9 cellular contexts compared by ENCODE assay signal in the genomic region with DNA sequence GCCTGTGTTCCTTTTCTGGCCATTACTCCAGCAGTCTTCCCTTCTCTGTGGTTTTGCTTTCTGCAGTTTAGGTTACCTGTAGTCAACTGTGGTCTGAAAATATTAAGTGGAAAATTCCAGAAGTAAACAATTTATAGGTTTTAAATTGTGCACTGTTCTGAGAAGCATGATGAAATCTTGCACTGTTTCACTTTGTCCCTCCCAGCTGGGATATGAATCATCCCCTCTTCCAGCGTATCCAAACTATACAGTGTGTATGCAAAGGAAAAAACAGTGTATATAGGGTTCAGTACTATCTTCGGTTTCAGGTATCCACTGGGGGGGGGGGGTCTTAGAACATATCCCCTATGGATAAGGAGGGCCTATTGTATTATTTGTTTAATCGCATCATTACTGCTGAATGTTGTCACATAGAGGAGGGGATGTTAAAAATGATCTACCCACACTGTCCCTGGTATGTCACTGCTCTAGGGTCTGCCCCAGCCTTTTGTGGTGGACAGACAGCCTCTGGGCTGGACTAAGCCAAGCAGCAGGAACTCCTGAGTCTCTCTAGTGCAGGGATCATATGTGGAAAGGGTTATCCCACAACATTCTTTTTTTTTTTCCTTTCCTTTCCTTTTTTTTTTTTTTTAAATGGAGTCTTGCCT.
DNase-seq lines count a peak whose midpoint lies in the region; ATAC-seq lines count a peak whose summit lies in the region.
"Had no signal": no experiment of that assay in that cellular context is flagged by ENCODE, and none has a peak within 500 bp of the region (broad histone marks: within the 10 kb centered on the region; RNA-seq: fewer than 3 reads in every experiment).

No MANE protein-coding gene starts in this region.

- peak; percentile 29 for ATAC-seq in stimulated activated naive CD8-positive, alpha-beta T cell treated with anti-CD3 and anti-CD28 coated beads, Interleukin-15, Interleukin-2, amounts not matched to agents 100 U/mL and 50 U/mL, for 24 hours
- no peak for ATAC-seq in GM18868 (IDR thresholded peaks at IDR 0.05; ENCODE audit: unreplicated experiment)

- DNase-seq in activated CD4-positive, alpha-beta T cell treated with anti-CD3 and anti-CD28 coated beads, Interleukin-2, amount 10 ng/mL, durations not matched to agents 7 days and 5 days, result no peak
- no peak for DNase-seq in activated CD4-positive, alpha-beta T cell treated with anti-CD3 and anti-CD28 coated beads for 4 hours
- DNase-seq in RKO (ENCODE audit: low spot score), result peak; percentile 66
- DNase-seq in dermis blood vessel endothelial cell, result peak; percentile 27
- no peak for DNase-seq in stimulated activated naive CD8-positive, alpha-beta T cell treated with anti-CD3 and anti-CD28 coated beads, Interleukin-15, Interleukin-2, amounts not matched to agents 100 U/mL and 50 U/mL, for 24 hours
- DNase-seq in NCI-H2107 (lab: John Stamatoyannopoulos, UW), result no peak
- DNase-seq in stimulated activated CD4-positive, alpha-beta T cell treated with anti-CD3 and anti-CD28 coated beads, Interleukin-2, amount 100 ng/mL, for 48 hours, result no peak
- DNase-seq: NCI-H446 treated with DMSO at 0.1 percent for 48 hours had no signal

- peaks cover 3% of the 10 kb centered on the region for H3K36me3 Mint-ChIP-seq in activated CD4-positive, alpha-beta T cell treated with anti-CD3 and anti-CD28 coated beads, Interleukin-2, amount 10 ng/mL, durations not matched to agents 7 days and 5 days (ENCODE audit: low read depth)

- no peaks in the 10 kb centered on the region for H3K27me3 Mint-ChIP-seq in activated CD4-positive, alpha-beta T cell treated with anti-CD3 and anti-CD28 coated beads, Interleukin-2, amount 10 ng/mL, durations not matched to agents 7 days and 5 days

- CTCF ChIA-PET in activated CD4-positive, alpha-beta T cell treated with anti-CD3 and anti-CD28 coated beads, Interleukin-2, amount 10 ng/mL, durations not matched to agents 7 days and 5 days (lab: Charles Lee), result interaction anchor here (0.6 to 1.6 kb wide), 6 partner anchors 10 to 172 kb away, joined by 3 to 5 read pairs (median 4); no protein-coding TSS in a partner anchor

- POLR2A ChIA-PET in activated CD4-positive, alpha-beta T cell treated with anti-CD3 and anti-CD28 coated beads, Interleukin-2, amount 10 ng/mL, durations not matched to agents 7 days and 5 days (lab: Charles Lee), result interaction anchor here (0.9 kb wide), 1 partner anchor 75 kb away, joined by 5 read pairs; no protein-coding TSS in a partner anchor

- no peaks in the 10 kb centered on the region for H3K9me3 Mint-ChIP-seq in activated CD4-positive, alpha-beta T cell treated with anti-CD3 and anti-CD28 coated beads, Interleukin-2, amount 10 ng/mL, durations not matched to agents 7 days and 5 days

- peaks cover 47% of the 10 kb centered on the region for H3K4me1 Mint-ChIP-seq in activated CD4-positive, alpha-beta T cell treated with anti-CD3 and anti-CD28 coated beads, Interleukin-2, amount 10 ng/mL, durations not matched to agents 7 days and 5 days

- H3K27ac Mint-ChIP-seq in activated CD4-positive, alpha-beta T cell treated with anti-CD3 and anti-CD28 coated beads, Interleukin-2, amount 10 ng/mL, durations not matched to agents 7 days and 5 days, result peak overlapping the region; percentile 74

- H3K4me3 Mint-ChIP-seq in activated CD4-positive, alpha-beta T cell treated with anti-CD3 and anti-CD28 coated beads, Interleukin-2, amount 10 ng/mL, durations not matched to agents 7 days and 5 days, result no peak overlapping the region

Comparison
In these comparisons a context has a peak if more than half of its experiments do, and no peak if none do; other contexts are left out.
1. DNase-seq: peak in RKO (single experiment) and dermis blood vessel endothelial cell (single experiment); none in activated CD4-positive, alpha-beta T cell treated with anti-CD3 and anti-CD28 coated beads, Interleukin-2, amount 10 ng/mL, durations not matched to agents 7 days and 5 days (single experiment), activated CD4-positive, alpha-beta T cell treated with anti-CD3 and anti-CD28 coated beads for 4 hours (0 of 2), stimulated activated naive CD8-positive, alpha-beta T cell treated with anti-CD3 and anti-CD28 coated beads, Interleukin-15, Interleukin-2, amounts not matched to agents 100 U/mL and 50 U/mL, for 24 hours (single experiment), NCI-H2107 (single experiment) and stimulated activated CD4-positive, alpha-beta T cell treated with anti-CD3 and anti-CD28 coated beads, Interleukin-2, amount 100 ng/mL, for 48 hours (0 of 2).